8 cellular contexts compared by ENCODE assay signal in genomic region chr9:127785933-127786772, GRCh38. TPM values are rescaled to one million over a fixed set of nuclear protein-coding genes. Genes with fewer than 3 reads are reported as not detected.
DNase-seq lines count a peak whose midpoint lies in the region; ATAC-seq and TF ChIP-seq lines count a peak whose summit lies in the region.

Gene CDK9, plus strand, starts transcription at chr9:127786034. Its CDS starts 115 bp downstream, at chr9:127786149.

- TF ChIP-seq POLR2A in Peyer's patch (IDR thresholded peaks at IDR 0.05): peak; percentile 52 to 74
- peak; percentile 82 for TF ChIP-seq POLR2A in esophagus muscularis mucosa (IDR thresholded peaks at IDR 0.05; ENCODE audit: low read depth)

- H3K4me1 Mint-ChIP-seq in IgD-negative memory B cell: peaks cover 30 to 33% (median 32%) of the 10 kb centered on the region in 3 donors
- peaks cover 72% of the 10 kb centered on the region for H3K4me1 Mint-ChIP-seq in activated T-cell treated with anti-CD3 and anti-CD28 coated beads, Interleukin-2, amount 50 U/mL, for 4 hours (ENCODE audit: low read depth)

- H3K27me3 ChIP-seq in Peyer's patch (no peaks in the 10 kb centered on the region), esophagus muscularis mucosa (no peaks in the 10 kb centered on the region)

- H3K36me3 Mint-ChIP-seq in IgD-negative memory B cell: no peaks in the 10 kb centered on the region
- peaks cover 31% of the 10 kb centered on the region for H3K36me3 Mint-ChIP-seq in activated T-cell treated with anti-CD3 and anti-CD28 coated beads, Interleukin-2, amount 50 U/mL, for 4 hours (ENCODE audit: insufficient read depth)

- peaks cover 0 to 44% (median 0%) of the 10 kb centered on the region in 3 donors for H3K36me3 ChIP-seq in Peyer's patch
- peaks cover 40 to 46% (median 43%) of the 10 kb centered on the region in 4 donors for H3K36me3 ChIP-seq in esophagus muscularis mucosa

- TF ChIP-seq EP300 in esophagus muscularis mucosa (IDR thresholded peaks at IDR 0.05): no peak

- TF ChIP-seq CTCF in Peyer's patch (IDR thresholded peaks at IDR 0.05) (peak in 1 of 6 experiments; percentile 1), esophagus muscularis mucosa (IDR thresholded peaks at IDR 0.05) (no peak)

- intact Hi-C loops in esophagus muscularis mucosa (cut with DNase I): loop anchor here (1.0 to 5.0 kb wide), 3 partner anchors 51 to 136 kb away; partner anchors contain the start of gene TOR2A

- no peaks in the 10 kb centered on the region for H3K27me3 Mint-ChIP-seq in IgD-negative memory B cell
- no peaks in the 10 kb centered on the region for H3K27me3 Mint-ChIP-seq in activated T-cell treated with anti-CD3 and anti-CD28 coated beads, Interleukin-2, amount 50 U/mL, for 4 hours (ENCODE audit: low read depth)

- WGBS in esophagus muscularis mucosa: 2% methylated on average over 14 of the region's 75 CpGs

- no peaks in the 10 kb centered on the region for H3K9me3 ChIP-seq in Peyer's patch
- H3K9me3 ChIP-seq in esophagus muscularis mucosa: no peaks in the 10 kb centered on the region

- H3K9me3 Mint-ChIP-seq in IgD-negative memory B cell: no peaks in the 10 kb centered on the region
- no peaks in the 10 kb centered on the region for H3K9me3 Mint-ChIP-seq in activated T-cell treated with anti-CD3 and anti-CD28 coated beads, Interleukin-2, amount 50 U/mL, for 4 hours

- H3K27ac ChIP-seq in Peyer's patch (peak within 1 kb of the TSS; percentile 95 to 100 (median 96)), esophagus muscularis mucosa (replicated peaks in 1 of 4) (peak within 1 kb of the TSS; percentile 92 to 98 (median 97))

- peak; percentile 60 for ATAC-seq in GM21528 (IDR thresholded peaks at IDR 0.05; ENCODE audit: low FRiP score, unreplicated experiment)
- peak; percentile 73 to 77 for ATAC-seq in activated T-cell treated with anti-CD3 and anti-CD28 coated beads, Interleukin-2, amount 50 U/mL, for 4 hours

- peak within 1 kb of the TSS; percentile 89 to 97 (median 94) for H3K4me3 Mint-ChIP-seq in IgD-negative memory B cell
- H3K4me3 Mint-ChIP-seq in activated T-cell treated with anti-CD3 and anti-CD28 coated beads, Interleukin-2, amount 50 U/mL, for 4 hours: peak within 1 kb of the TSS; percentile 95

- H3K27ac Mint-ChIP-seq in IgD-negative memory B cell: peak within 1 kb of the TSS; percentile 96 to 99 (median 97)

- H3K4me3 ChIP-seq in Peyer's patch (peak within 1 kb of the TSS; percentile 86 to 100 (median 98)), esophagus muscularis mucosa (peak within 1 kb of the TSS; percentile 73 to 99 (median 87))

- DNase-seq in DMS 273 treated with DMSO at 0.1 percent for 48 hours (lab: John Stamatoyannopoulos, UW) (peak; percentile 40), Peyer's patch (peak; percentile 92 to 96 (median 96)), esophagus muscularis mucosa (ENCODE audit: extremely low spot score) (peak; percentile 96), myocyte (ENCODE audit: low read depth) (peak; percentile 91)
- peak; percentile 91 for DNase-seq in activated T-cell treated with anti-CD3 and anti-CD28 coated beads, Interleukin-2, amount 50 U/mL, for 4 hours
- peak; percentile 87 to 91 for DNase-seq in stimulated activated CD8-positive, alpha-beta memory T cell treated with anti-CD3 and anti-CD28 coated beads, Interleukin-7, amount 100 ng/mL, for 48 hours (ENCODE audit: extremely low read depth in 1 of 2, low read depth in 1 of 2)

- peaks cover 0 to 37% (median 20%) of the 10 kb centered on the region in 4 donors for H3K4me1 ChIP-seq in Peyer's patch
- peaks cover 50 to 58% (median 52%) of the 10 kb centered on the region in 4 donors for H3K4me1 ChIP-seq in esophagus muscularis mucosa

RNA-seq across cellular contexts. Expression of gene CDK9, which starts in this region (rescaled TPM):
- polyA plus RNA-seq in IgD-negative memory B cell: 65.3 TPM
- total RNA-seq in Peyer's patch (100 to 1,000 TPM in 1 of 4 donors, 10 to 100 TPM in 3; 53.6 to 116 (median 83.9) TPM), esophagus muscularis mucosa (10 to 100 TPM; 54.4 to 79.6 (median 71.7) TPM), myocyte (71.1 and 84.0 TPM in 2 replicates)
- 10 to 100 TPM; 66.9 to 91.5 (median 82.5) TPM for total RNA-seq in activated T-cell treated with anti-CD3 and anti-CD28 coated beads, Interleukin-2, amount 50 U/mL, for 4 hours
- polyA plus RNA-seq in myocyte (2012): 47.3 TPM

Comparison
In these comparisons a context has a peak if more than half of its experiments do, and no peak if none do; other contexts are left out.
1. Peak in every context shown above with its lines: DNase-seq, ATAC-seq, H3K4me3 ChIP-seq and H3K27ac ChIP-seq.
2. DNase-seq: peak in every context shown above with its lines; median percentile 96 in Peyer's patch; 96 in esophagus muscularis mucosa; 91 in activated T-cell treated with anti-CD3 and anti-CD28 coated beads, Interleukin-2, amount 50 U/mL, for 4 hours; 91 in myocyte; 89 in stimulated activated CD8-positive, alpha-beta memory T cell treated with anti-CD3 and anti-CD28 coated beads, Interleukin-7, amount 100 ng/mL, for 48 hours; 40 in DMS 273 treated with DMSO at 0.1 percent for 48 hours.